16 cellular contexts compared by ENCODE assay signal in genomic region chr6:157125531-157125930, GRCh38.
DNase-seq lines count a peak whose midpoint lies in the region; ATAC-seq and TF ChIP-seq lines count a peak whose summit lies in the region.
"Had no signal": no experiment of that assay in that cellular context is flagged by ENCODE, and none has a peak within 500 bp of the region (broad histone marks: within the 10 kb centered on the region; RNA-seq: fewer than 3 reads in every experiment).

No MANE protein-coding gene starts in this region.

- intact Hi-C loops in PC-3 (cut with micrococcal nuclease), result no loop called here

- H3K9ac ChIP-seq in Loucy (ENCODE audit: low read depth, low read length, poor library complexity, severe bottlenecking) (peak overlapping the region; percentile 19), PC-3 (ENCODE audit: low read length) (no peak overlapping the region)
- H3K9ac ChIP-seq: BLaER1, GM23248 had no signal

- H3K4me1 Mint-ChIP-seq in CD4-positive, CD25-positive, alpha-beta regulatory T cell, result peaks cover 8 to 22% (median 18%) of the 10 kb centered on the region in 4 donors
- peaks cover 23% of the 10 kb centered on the region for H3K4me1 Mint-ChIP-seq in progenitor cell of endocrine pancreas (ENCODE audit: low read depth)

- H3K79me2 ChIP-seq in Loucy (ENCODE audit: insufficient read depth, low read length) (0 out of 2 replicates have a peak, but pooled peaks cover 3% of the 10 kb centered on the region), hepatocyte (peaks cover 12% of the 10 kb centered on the region), PC-3 (ENCODE audit: low read length) (no peaks in the 10 kb centered on the region)

- peaks cover 23% of the 10 kb centered on the region for H3K36me3 Mint-ChIP-seq in CD4-positive, CD25-positive, alpha-beta regulatory T cell
- peaks cover 3% of the 10 kb centered on the region for H3K36me3 Mint-ChIP-seq in progenitor cell of endocrine pancreas (ENCODE audit: insufficient read depth)

- H4K20me1 ChIP-seq in Loucy (ENCODE audit: insufficient read depth, low read length, poor library complexity, severe bottlenecking), result no peaks in the 10 kb centered on the region
- H4K20me1 ChIP-seq in hepatocyte (ENCODE audit: insufficient read depth, poor library complexity, severe bottlenecking), result no peaks in the 10 kb centered on the region
- H4K20me1 ChIP-seq in PC-3 (ENCODE audit: low read length), result no peaks in the 10 kb centered on the region

- no peaks in the 10 kb centered on the region; the same call in 1 of the 2 replicates for H3F3A ChIP-seq in Loucy (ENCODE audit: low read depth)
- H3F3A ChIP-seq in PC-3 (ENCODE audit: low read length, unreplicated experiment), result no peaks in the 10 kb centered on the region

- no peaks in the 10 kb centered on the region for H3K27me3 Mint-ChIP-seq in CD4-positive, CD25-positive, alpha-beta regulatory T cell
- H3K27me3 Mint-ChIP-seq in progenitor cell of endocrine pancreas, result no peaks in the 10 kb centered on the region
- H3K27me3 Mint-ChIP-seq: CD4-positive, alpha-beta T cell had no signal

- peak overlapping the region; percentile 55 for H3K4me2 ChIP-seq in Loucy (ENCODE audit: low read depth, low read length, poor library complexity, severe bottlenecking)
- H3K4me2 ChIP-seq in hepatocyte, result no peak overlapping the region
- no peak overlapping the region for H3K4me2 ChIP-seq in PC-3 (ENCODE audit: low read length)
- H3K4me2 ChIP-seq: BLaER1 had no signal

- H3K4me3 Mint-ChIP-seq in CD4-positive, CD25-positive, alpha-beta regulatory T cell, result no peak overlapping the region
- H3K4me3 Mint-ChIP-seq in progenitor cell of endocrine pancreas (ENCODE audit: low read depth), result no peak overlapping the region
- H3K4me3 Mint-ChIP-seq: CD4-positive, alpha-beta T cell had no signal

- H3K9me3 Mint-ChIP-seq in CD4-positive, CD25-positive, alpha-beta regulatory T cell, result no peaks in the 10 kb centered on the region
- no peaks in the 10 kb centered on the region for H3K9me3 Mint-ChIP-seq in progenitor cell of endocrine pancreas (ENCODE audit: low read depth)
- H3K9me3 Mint-ChIP-seq: CD4-positive, alpha-beta T cell had no signal

- TF ChIP-seq CTCF in Loucy (conservative IDR thresholded peaks at IDR 0.05; ENCODE audit: low read length) (no peak), hepatocyte (IDR thresholded peaks at IDR 0.05; ENCODE audit: poor library complexity) (no peak), progenitor cell of endocrine pancreas (IDR thresholded peaks at IDR 0.05; ENCODE audit: unreplicated experiment) (no peak), PC-3 (conservative IDR thresholded peaks at IDR 0.05; ENCODE audit: low read depth, low read length) (no peak)

- H3K36me3 ChIP-seq in CD4-positive, CD25-positive, alpha-beta regulatory T cell (ENCODE audit: control insufficient read depth, insufficient read depth, low read length), result peaks cover 6% of the 10 kb centered on the region
- H3K36me3 ChIP-seq in Loucy (ENCODE audit: insufficient read depth, low read length), result peaks cover 15% of the 10 kb centered on the region; the same call in 1 of the 2 replicates
- H3K36me3 ChIP-seq in hepatocyte (replicated peaks; ENCODE audit: insufficient read depth, low read depth), result no peaks in the 10 kb centered on the region
- no peaks in the 10 kb centered on the region for H3K36me3 ChIP-seq in PC-3 (ENCODE audit: low read depth, low read length)

- no peaks in the 10 kb centered on the region for H3K4me1 ChIP-seq in CD4-positive, CD25-positive, alpha-beta regulatory T cell (ENCODE audit: control insufficient read depth, insufficient read depth, low read length, poor library complexity, severe bottlenecking)
- H3K4me1 ChIP-seq in Loucy (ENCODE audit: insufficient read depth, low read length, poor library complexity, severe bottlenecking) (peaks cover 36% of the 10 kb centered on the region), hepatocyte (ENCODE audit: insufficient read depth) (peaks cover 3% of the 10 kb centered on the region), PC-3 (ENCODE audit: insufficient read depth, low read length) (no peaks in the 10 kb centered on the region)

- 91% methylated on average over 7 of the region's 7 CpGs for WGBS in hepatocyte (ENCODE audit: low lambda C conversion rate, missing lambda C conversion rate)

- BruUV-seq in PC-3 (replicated peaks; lab: Mats Ljungman, UMichigan), result no TSS peak

- H3K9me3 ChIP-seq in CD4-positive, CD25-positive, alpha-beta regulatory T cell (ENCODE audit: control insufficient read depth in 2 of 2, low read length in 2 of 2), result no peaks in the 10 kb centered on the region
- no peaks in the 10 kb centered on the region for H3K9me3 ChIP-seq in Loucy (ENCODE audit: insufficient read depth, low read depth, low read length)
- H3K9me3 ChIP-seq in hepatocyte (ENCODE audit: low read depth), result no peaks in the 10 kb centered on the region
- no peaks in the 10 kb centered on the region for H3K9me3 ChIP-seq in PC-3 (ENCODE audit: low read length)
- H3K9me3 ChIP-seq: BLaER1 had no signal

- no peak overlapping the region for H3K27ac ChIP-seq in CD4-positive, CD25-positive, alpha-beta regulatory T cell (ENCODE audit: insufficient read depth, low read length, poor library complexity, severe bottlenecking)
- peak overlapping the region; percentile 28 for H3K27ac ChIP-seq in hepatocyte
- H3K27ac ChIP-seq in PC-3 (ENCODE audit: low read length), result no peak overlapping the region
- no peak overlapping the region for H3K27ac ChIP-seq in caudate nucleus (ENCODE audit: low read depth, low read length)
- H3K27ac ChIP-seq: BLaER1, GM23248, HL-60 had no signal

- ATAC-seq in CD4-positive, CD25-positive, alpha-beta regulatory T cell (ENCODE audit: low read depth in 2 of 2), result no peak
- ATAC-seq in PC-3, result no peak
- ATAC-seq: GM12878 had no signal

- H3K27ac Mint-ChIP-seq in CD4-positive, CD25-positive, alpha-beta regulatory T cell, result peak overlapping the region in 2 of 3 donors; percentile 23 to 82
- H3K27ac Mint-ChIP-seq in progenitor cell of endocrine pancreas, result peak overlapping the region; percentile 90
- H3K27ac Mint-ChIP-seq: CD4-positive, alpha-beta T cell had no signal

- POLR2A ChIA-PET in PC-3 (lab: Charles Lee; ENCODE audit: unreplicated experiment), result no interaction called here

- H3K4me3 ChIP-seq in CD4-positive, CD25-positive, alpha-beta regulatory T cell (ENCODE audit: low read depth, low read length), result no peak overlapping the region
- H3K4me3 ChIP-seq in Loucy (ENCODE audit: low read length, poor library complexity, severe bottlenecking) (peak overlapping the region; percentile 21), hepatocyte (no peak overlapping the region), PC-3 (ENCODE audit: low read length) (no peak overlapping the region)
- H3K4me3 ChIP-seq: BLaER1, GM12878, GM23248 had no signal

- CTCF ChIA-PET in PC-3 (lab: Charles Lee), result no interaction called here

- no peaks in the 10 kb centered on the region for H3K27me3 ChIP-seq in CD4-positive, CD25-positive, alpha-beta regulatory T cell (ENCODE audit: control insufficient read depth, insufficient read depth, low read length)
- H3K27me3 ChIP-seq in Loucy (ENCODE audit: insufficient read depth, low read length, poor library complexity, severe bottlenecking) (no peaks in the 10 kb centered on the region), hepatocyte (no peaks in the 10 kb centered on the region), PC-3 (ENCODE audit: low read length) (no peaks in the 10 kb centered on the region)
- H3K27me3 ChIP-seq: BLaER1 had no signal

- no peaks in the 10 kb centered on the region for H3K9me2 ChIP-seq in Loucy (replicated peaks; ENCODE audit: low read depth, low read length)
- H3K9me2 ChIP-seq in hepatocyte (replicated peaks; ENCODE audit: insufficient read depth), result no peaks in the 10 kb centered on the region
- H3K9me2 ChIP-seq in PC-3 (replicated peaks; ENCODE audit: low read length), result no peaks in the 10 kb centered on the region

- DNase-seq in CD4-positive, CD25-positive, alpha-beta regulatory T cell, result no peak
- DNase-seq in hepatocyte (ENCODE audit: low spot score) (no peak), progenitor cell of endocrine pancreas (ENCODE audit: low spot score, unreplicated experiment) (no peak), PC-3 (no peak), caudate nucleus (lab: John Stamatoyannopoulos, UW) (no peak), kidney tubule cell (ENCODE audit: low spot score) (no peak)
- DNase-seq: 8988T; AML-193; CD4-positive, alpha-beta T cell; DMS79; GM23248; H7 had no signal

- H2AFZ ChIP-seq in Loucy (ENCODE audit: low read length), result no peak overlapping the region
- H2AFZ ChIP-seq in hepatocyte, result no peak overlapping the region
- H2AFZ ChIP-seq in PC-3 (ENCODE audit: low read length), result no peak overlapping the region
- H2AFZ ChIP-seq: GM23248 had no signal
